In the genomic region with DNA sequence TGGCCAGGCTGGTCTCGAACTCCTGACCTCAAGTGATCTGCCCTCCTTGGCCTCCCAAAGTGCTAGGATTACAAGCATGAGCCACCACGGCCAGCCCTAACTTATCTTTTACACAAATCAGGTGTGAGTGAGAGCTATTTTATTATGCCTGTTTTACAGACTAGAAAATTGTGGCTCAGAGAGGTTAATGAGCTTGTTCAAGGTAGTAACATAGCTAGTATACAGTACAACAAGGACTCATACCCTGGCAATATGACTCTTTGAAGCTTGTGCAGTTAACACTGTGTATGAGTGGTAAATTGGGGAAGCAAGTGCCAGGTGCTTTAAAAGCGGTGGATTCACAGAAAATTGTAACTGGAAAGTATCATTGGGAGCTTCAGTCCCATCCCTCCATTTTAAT, we compare ENCODE assay signal across 18 cellular contexts. TPM values are rescaled to one million over a fixed set of nuclear protein-coding genes. Genes with fewer than 3 reads are reported as not detected.
A peak's percentile ranks its signal among the peaks of the same experiment; 100 is the strongest.
DNase-seq lines count a peak whose midpoint lies in the region; ATAC-seq and TF ChIP-seq lines count a peak whose summit lies in the region.
"Had no signal": no experiment of that assay in that cellular context is flagged by ENCODE, and none has a peak within 500 bp of the region (broad histone marks: within the 10 kb centered on the region; RNA-seq: fewer than 3 reads in every experiment).

No MANE protein-coding gene starts in this region.

- H3K9me3 ChIP-seq in left ventricle myocardium inferior (replicated peaks) (no peaks in the 10 kb centered on the region), aorta (ENCODE audit: control insufficient read depth, low read length) (no peaks in the 10 kb centered on the region)

- no peaks in the 10 kb centered on the region for H3K27me3 Mint-ChIP-seq in stimulated activated memory B cell treated with anti-CD40 and anti-IgM and Interleukin-4, amounts not matched to agents 10 μg/mL and 1 μg/mL and 100 μg/mL, for 72 hours
- H3K27me3 Mint-ChIP-seq: stimulated activated naive CD8-positive, alpha-beta T cell treated with anti-CD3 and anti-CD28 coated beads, Interleukin-15, amount 100 ng/mL, for 72 hours had no signal

- H3K4me1 ChIP-seq in left ventricle myocardium inferior = peaks cover 93% of the 10 kb centered on the region
- peaks cover 8% of the 10 kb centered on the region in 2 donors for H3K4me1 ChIP-seq in aorta (ENCODE audit: control insufficient read depth in 1 of 2, insufficient read depth in 2 of 2, low read length in 2 of 2)

- peaks cover 41% of the 10 kb centered on the region for H3K4me1 Mint-ChIP-seq in stimulated activated memory B cell treated with anti-CD40 and anti-IgM and Interleukin-4, amounts not matched to agents 10 μg/mL and 1 μg/mL and 100 μg/mL, for 72 hours

- 63 to 64% methylated on average over 3 of the region's 3 CpGs for WGBS in aorta, 2 donors

- H3K4me3 Mint-ChIP-seq in stimulated activated memory B cell treated with anti-CD40 and anti-IgM and Interleukin-4, amounts not matched to agents 10 μg/mL and 1 μg/mL and 100 μg/mL, for 72 hours = no peak overlapping the region
- H3K4me3 Mint-ChIP-seq: nephron; stimulated activated naive CD8-positive, alpha-beta T cell treated with anti-CD3 and anti-CD28 coated beads, Interleukin-15, amount 100 ng/mL, for 72 hours had no signal

- TF ChIP-seq CTCF in left ventricle myocardium inferior (IDR thresholded peaks at IDR 0.05; ENCODE audit: borderline replicate concordance) = no peak

- H3K36me3 ChIP-seq in left ventricle myocardium inferior (no peaks in the 10 kb centered on the region), aorta (ENCODE audit: control insufficient read depth in 1 of 2, insufficient read depth in 2 of 2, low read length in 1 of 2) (no peaks in the 10 kb centered on the region), H7 (replicated peaks; ENCODE audit: control insufficient read depth, insufficient read depth, low read length) (no peaks in the 10 kb centered on the region)

- H3K27ac ChIP-seq in left ventricle myocardium inferior (replicated peaks) = peak overlapping the region; percentile 97
- H3K27ac ChIP-seq in layer of hippocampus (ENCODE audit: low read depth, low read length) = peak overlapping the region; percentile 99
- H3K27ac ChIP-seq in aorta (ENCODE audit: low read depth in 1 of 2, low read length in 2 of 2) = peak overlapping the region; percentile 88 to 98
- H3K27ac ChIP-seq: HL-60 had no signal

- intact Hi-C loops in left ventricle myocardium inferior (cut with micrococcal nuclease) (no loop called here), left ventricle myocardium superior (cut with micrococcal nuclease) (no loop called here), aorta (cut with DNase I) (loop anchor here in 1 of 2 donors (2.0 kb wide), 1 partner anchor 44 kb away; no protein-coding TSS in a partner anchor)

- ATAC-seq in left ventricle myocardium superior (no peak), aorta (ENCODE audit: low FRiP score) (no peak)
- no peak for ATAC-seq in stimulated activated memory B cell treated with anti-CD40 and anti-IgM and Interleukin-4, amounts not matched to agents 10 μg/mL and 1 μg/mL and 100 μg/mL, for 72 hours
- ATAC-seq: stimulated activated naive CD8-positive, alpha-beta T cell treated with anti-CD3 and anti-CD28 coated beads, Interleukin-15, amount 100 ng/mL, for 72 hours had no signal

- peaks cover 10% of the 10 kb centered on the region for H3K36me3 Mint-ChIP-seq in stimulated activated memory B cell treated with anti-CD40 and anti-IgM and Interleukin-4, amounts not matched to agents 10 μg/mL and 1 μg/mL and 100 μg/mL, for 72 hours

- peak overlapping the region; percentile 22 for H3K27ac Mint-ChIP-seq in stimulated activated memory B cell treated with anti-CD40 and anti-IgM and Interleukin-4, amounts not matched to agents 10 μg/mL and 1 μg/mL and 100 μg/mL, for 72 hours

- no peak for DNase-seq in left ventricle myocardium inferior
- no peak for DNase-seq in left ventricle myocardium superior
- no peak for DNase-seq in aorta
- DNase-seq in NCI-H82 (lab: John Stamatoyannopoulos, UW) = no peak
- no peak for DNase-seq in H7
- DNase-seq in SKM-1 (lab: John Stamatoyannopoulos, UW; ENCODE audit: unreplicated experiment) = no peak
- DNase-seq: activated CD4-positive, alpha-beta T cell treated with anti-CD3 and anti-CD28 coated beads for 1 hour; central memory CD4-positive, alpha-beta T cell; effector CD4-positive, alpha-beta T cell; erythroblast; NCI-H526; stimulated activated CD4-positive, alpha-beta T cell treated with anti-CD3 and anti-CD28 coated beads, Interleukin-2, amount 100 ng/mL, for 48 hours; stimulated activated naive CD8-positive, alpha-beta T cell treated with anti-CD3 and anti-CD28 coated beads, Interleukin-15, amount 100 ng/mL, for 72 hours had no signal

- no peaks in the 10 kb centered on the region for H3K9me3 Mint-ChIP-seq in stimulated activated memory B cell treated with anti-CD40 and anti-IgM and Interleukin-4, amounts not matched to agents 10 μg/mL and 1 μg/mL and 100 μg/mL, for 72 hours
- H3K9me3 Mint-ChIP-seq: nephron; stimulated activated naive CD8-positive, alpha-beta T cell treated with anti-CD3 and anti-CD28 coated beads, Interleukin-15, amount 100 ng/mL, for 72 hours had no signal

- H3K27me3 ChIP-seq in left ventricle myocardium inferior (ENCODE audit: low read depth) = no peaks in the 10 kb centered on the region
- no peaks in the 10 kb centered on the region for H3K27me3 ChIP-seq in layer of hippocampus (ENCODE audit: control insufficient read depth, insufficient read depth, low read length)
- H3K27me3 ChIP-seq in aorta (ENCODE audit: control insufficient read depth in 1 of 2, insufficient read depth in 2 of 2, low read length in 1 of 2) = no peaks in the 10 kb centered on the region
- H3K27me3 ChIP-seq in H7 (ENCODE audit: control insufficient read depth, insufficient read depth, low read length) = no peaks in the 10 kb centered on the region

- H3K4me3 ChIP-seq in left ventricle myocardium inferior (no peak overlapping the region), aorta (ENCODE audit: low read length in 2 of 2) (no peak overlapping the region), H7 (ENCODE audit: insufficient read depth, low read depth, low read length) (no peak overlapping the region)
- H3K4me3 ChIP-seq: smooth muscle cell had no signal

RNA-seq across cellular contexts. Expression of a gene that starts 49.0 kb away (rescaled TPM):
- total RNA-seq in left ventricle myocardium inferior (36.3 TPM), left ventricle myocardium superior (38.9 TPM), aorta (10 to 100 TPM; 38.5 to 54.0 TPM)
- polyA plus RNA-seq in aorta = 10 to 100 TPM; 16.8 to 23.0 TPM
- total RNA-seq in H7 (2014; rRNA removed; shearing (Covaris generic)) = 0.63 and 2.4 TPM in 2 replicates

Comparison
In these comparisons a context has a peak if more than half of its experiments do, and no peak if none do; other contexts are left out.
1. RNA of a gene that starts 49.0 kb away (total RNA-seq): 38.5 to 54.0 TPM in aorta, 38.9 TPM in left ventricle myocardium superior (single experiment) and 36.3 TPM in left ventricle myocardium inferior (single experiment); 0.63 to 2.4 TPM in H7; every median in the first group is over 10 times any median in the second.
2. Peak in every context shown above with its lines, with median percentiles within 50 percentile points of each other: H3K27ac ChIP-seq.